Comparison of ENCODE assay signal across 9 cellular contexts in genomic region chr17:73643846-73644144, GRCh38. TPM values are rescaled to one million over a fixed set of nuclear protein-coding genes. Genes with fewer than 3 reads are reported as not detected.
DNase-seq lines count a peak whose midpoint lies in the region; ATAC-seq, FAIRE-seq and TF ChIP-seq lines count a peak whose summit lies in the region.
"Had no signal": no experiment of that assay in that cellular context is flagged by ENCODE, and none has a peak within 500 bp of the region (broad histone marks: within the 10 kb centered on the region; RNA-seq: fewer than 3 reads in every experiment).

No MANE protein-coding gene starts in this region.

- TF ChIP-seq EP300 in A549 (IDR thresholded peaks at IDR 0.05) (no peak), neural cell (conservative IDR thresholded peaks at IDR 0.05; ENCODE audit: poor library complexity, severe bottlenecking) (no peak)

- H4K20me1 ChIP-seq in neural cell (ENCODE audit: insufficient read depth), result no peaks in the 10 kb centered on the region

- CTCF ChIA-PET in A549 (lab: Yijun Ruan, JAX), result interaction anchor here (0.6 to 6.5 kb wide), 16 partner anchors 8 to 559 kb away, joined by 3 to 64 read pairs (median 6); no protein-coding TSS in a partner anchor

- no peaks in the 10 kb centered on the region for H3K36me3 ChIP-seq in effector memory CD4-positive, alpha-beta T cell (ENCODE audit: control insufficient read depth, insufficient read depth, low read length)
- no peaks in the 10 kb centered on the region for H3K36me3 ChIP-seq in neural cell (ENCODE audit: insufficient read depth, low read length)

- ATAC-seq in A549, result peak in 1 of 2 experiments; percentile 10; a peak in 4 of 6 replicates
- no peak for ATAC-seq in HG02588 (IDR thresholded peaks at IDR 0.05; ENCODE audit: unreplicated experiment)
- ATAC-seq in GM19035 (IDR thresholded peaks at IDR 0.05; ENCODE audit: unreplicated experiment), result no peak

- no peak for TF ChIP-seq POLR2A in A549 (IDR thresholded peaks at IDR 0.05; ENCODE audit: low read length)

- TF ChIP-seq RAD21 in A549 (conservative IDR thresholded peaks at IDR 0.05 in 1 of 2, IDR thresholded peaks at IDR 0.05 in 1 of 2) (no peak), neural cell (conservative IDR thresholded peaks at IDR 0.05) (no peak)

- TF ChIP-seq CTCF in A549 (IDR thresholded peaks at IDR 0.05) (no peak), HL-60 (IDR thresholded peaks at IDR 0.05; ENCODE audit: insufficient read depth, low read length) (no peak), neural cell (IDR thresholded peaks at IDR 0.05; ENCODE audit: poor library complexity, severe bottlenecking) (no peak)

- H3K4me3 ChIP-seq in A549 (peak overlapping the region; percentile 59), HL-60 (replicated peaks; ENCODE audit: insufficient read depth, low read length) (peak overlapping the region; percentile 48), neural cell (ENCODE audit: low read length) (peak overlapping the region; percentile 96)
- peak overlapping the region; percentile 64 for H3K4me3 ChIP-seq in effector memory CD4-positive, alpha-beta T cell (ENCODE audit: insufficient read depth, low read depth, low read length, poor library complexity, severe bottlenecking)

- 4% methylated on average over 5 of the region's 13 CpGs for WGBS in A549 (ENCODE audit: missing lambda C conversion rate)

- peak overlapping the region; percentile 74 for H3K9ac ChIP-seq in neural cell (ENCODE audit: low read length)

- H3F3A ChIP-seq in neural cell (ENCODE audit: insufficient read depth, low read length, poor library complexity, severe bottlenecking), result peaks cover 5% of the 10 kb centered on the region

- no peaks in the 10 kb centered on the region for H3K9me2 ChIP-seq in neural cell (ENCODE audit: insufficient read depth, low read length)

- H3K4me1 ChIP-seq in A549, result peaks cover 4% of the 10 kb centered on the region; the same call in 1 of the 3 replicates
- H3K4me1 ChIP-seq in effector memory CD4-positive, alpha-beta T cell (ENCODE audit: control insufficient read depth, insufficient read depth, low read length, poor library complexity, severe bottlenecking), result peaks cover 13% of the 10 kb centered on the region

- peak overlapping the region; percentile 92 for H3K4me2 ChIP-seq in A549
- peak overlapping the region; percentile 82 for H3K4me2 ChIP-seq in neural cell (ENCODE audit: low read length)

- POLR2A ChIA-PET in A549 (lab: Yijun Ruan, JAX), result no interaction called here

- peaks cover 40% of the 10 kb centered on the region for H3K79me2 ChIP-seq in neural cell (replicated peaks; ENCODE audit: insufficient read depth, low read length)

- H3K27ac ChIP-seq in A549 (peak overlapping the region; percentile 67 to 84), HL-60 (replicated peaks) (no peak overlapping the region), neural cell (ENCODE audit: low read length) (peak overlapping the region; percentile 55)
- H3K27ac ChIP-seq in effector memory CD4-positive, alpha-beta T cell (ENCODE audit: insufficient read depth, low read length, poor library complexity, severe bottlenecking), result no peak overlapping the region

- H2AFZ ChIP-seq in neural cell (ENCODE audit: low read depth, low read length), result peak overlapping the region; percentile 45

- no peak for FAIRE-seq in A549 (lab: Jason Lieb, UNC)

- DNase-seq in A549 (ENCODE audit: low read depth in 1 of 2, low spot score in 1 of 2) (no peak), HL-60 (ENCODE audit: low read depth in 1 of 2, low spot score in 1 of 2) (no peak), AML-193 (lab: John Stamatoyannopoulos, UW) (no peak), HUDEP-2 (lab: John Stamatoyannopoulos, UW; ENCODE audit: unreplicated experiment in 76 of 76) (no peak)
- DNase-seq in effector memory CD4-positive, alpha-beta T cell, result no peak
- DNase-seq: SHP77 treated with DMSO at 0.1 percent for 48 hours had no signal

- H3K27me3 ChIP-seq in HL-60 (ENCODE audit: insufficient read depth, poor library complexity, severe bottlenecking) (peaks cover 19% of the 10 kb centered on the region), neural cell (ENCODE audit: insufficient read depth, low read depth, low read length) (no peaks in the 10 kb centered on the region)
- peaks cover 4% of the 10 kb centered on the region for H3K27me3 ChIP-seq in effector memory CD4-positive, alpha-beta T cell (replicated peaks; ENCODE audit: control insufficient read depth, insufficient read depth, low read length, poor library complexity, severe bottlenecking)

- H3K9me3 ChIP-seq in A549, result no peaks in the 10 kb centered on the region
- no peaks in the 10 kb centered on the region for H3K9me3 ChIP-seq in effector memory CD4-positive, alpha-beta T cell (ENCODE audit: control insufficient read depth, low read length)
- no peaks in the 10 kb centered on the region for H3K9me3 ChIP-seq in neural cell (ENCODE audit: low read length)

TF ChIP-seq in A549, 52 proteins besides CTCF, POLR2A, EP300 and RAD21 (continues in another document):
- TF ChIP-seq JUN (IDR thresholded peaks at IDR 0.05) (no peak), CHD2 (IDR thresholded peaks at IDR 0.05; ENCODE audit: low read length, partially characterized antibody) (no peak), FOXS1 (CRISPR knock-in tag; IDR thresholded peaks at IDR 0.05) (no peak), MYC (IDR thresholded peaks at IDR 0.05; ENCODE audit: borderline replicate concordance, low read length) (no peak), FOSL2 (IDR thresholded peaks at IDR 0.05) (no peak), FOSL2 (CRISPR knock-in tag; IDR thresholded peaks at IDR 0.05) (no peak), EHF (CRISPR knock-in tag; IDR thresholded peaks at IDR 0.05) (no peak), JUNB (IDR thresholded peaks at IDR 0.05) (no peak), GATA3 (IDR thresholded peaks at IDR 0.05; ENCODE audit: borderline replicate concordance) (no peak), ZNF302 (CRISPR knock-in tag; IDR thresholded peaks at IDR 0.05) (no peak)

TF ChIP-seq in neural cell, 6 proteins besides CTCF, POLR2A, EP300 and RAD21:
- TF ChIP-seq TAF1 (IDR thresholded peaks at IDR 0.05; ENCODE audit: low read depth) (no peak), EZH2 (IDR thresholded peaks at IDR 0.05; ENCODE audit: borderline replicate concordance, insufficient read depth, low read length, poor library complexity, severe bottlenecking) (no peak), POLR2AphosphoS5 (IDR thresholded peaks at IDR 0.05) (no peak), REST (IDR thresholded peaks at IDR 0.05; ENCODE audit: borderline replicate concordance) (no peak), MXI1 (conservative IDR thresholded peaks at IDR 0.05; ENCODE audit: poor library complexity, severe bottlenecking) (no peak), SMC3 (conservative IDR thresholded peaks at IDR 0.05; ENCODE audit: poor library complexity) (no peak)

RNA-seq across cellular contexts. Expression of gene SDK2, which starts 0.5 kb away (rescaled TPM):
- polyA plus RNA-seq in A549 (2011; rRNA removed) (0.57 and 1.0 TPM in 2 replicates), A549 (2017; fragmentation: RNase III; extraction: RNeasy Plus Mini Kit Qiagen cat#74134 plus additional on column Dnase treatment) (0.36 to 0.45 TPM (median 0.44 TPM) in 3 replicates), neural cell (0.73 and 2.2 TPM in 2 replicates)
- polyA plus RNA-seq in A549 (2012; cell fraction: cytosol; rRNA removed), result 0.25 and 0.27 TPM in 2 replicates
- polyA plus RNA-seq in A549 (2012; cell fraction: nucleus; rRNA removed), result 0.43 and 0.62 TPM in 2 replicates
- polyA minus RNA-seq in A549 (2011; rRNA and poly(A)+ RNA removed), result 1.7 and 3.0 TPM in 2 replicates
- 7.5 and 7.6 TPM in 2 replicates for polyA minus RNA-seq in neural cell

Comparison
In these comparisons a context has a peak if more than half of its experiments do, and no peak if none do; other contexts are left out.
1. H3K27ac ChIP-seq: peak in A549 (2 of 2) and neural cell (single experiment); none in HL-60 (single experiment) and effector memory CD4-positive, alpha-beta T cell (single experiment).
2. Peak in every context shown above with its lines, with median percentiles within 50 percentile points of each other: H3K4me3 ChIP-seq.